In the genomic region with DNA sequence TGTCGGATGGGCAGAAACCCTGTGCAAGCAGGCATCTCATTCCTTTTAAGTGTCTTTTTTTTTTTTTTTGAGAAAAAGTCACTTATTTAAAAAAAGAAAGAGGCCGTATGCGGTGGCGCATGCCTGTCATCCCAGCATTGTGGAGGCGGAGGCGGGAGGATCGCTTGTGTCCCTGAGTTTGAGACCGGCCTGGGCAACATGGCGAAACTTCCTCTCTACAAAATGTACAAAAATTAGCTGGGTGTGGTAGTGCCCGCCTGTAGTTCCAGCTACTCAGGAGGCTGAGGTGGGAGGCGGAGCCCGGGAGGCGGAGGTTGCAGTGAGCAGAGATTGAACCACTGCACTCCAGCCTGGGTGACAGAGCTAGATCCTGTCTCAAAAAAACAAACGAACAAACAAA, we compare ENCODE assay signal across 1 cellular context.
TF ChIP-seq lines count a peak whose summit lies in the region.

No MANE protein-coding gene starts in this region.

TF ChIP-seq in H1, 55 proteins besides CTCF, POLR2A, EP300 and RAD21 (continued from another document):
- TF ChIP-seq CHD2 (IDR thresholded peaks at IDR 0.05; ENCODE audit: low read length): no peak
- no peak for TF ChIP-seq YY1 (IDR thresholded peaks at IDR 0.05; ENCODE audit: low read depth, low read length)
- TF ChIP-seq KDM1A (IDR thresholded peaks at IDR 0.05; ENCODE audit: borderline replicate concordance, low read length): no peak
- no peak for TF ChIP-seq JUN (IDR thresholded peaks at IDR 0.05; ENCODE audit: low read depth, low read length)
- no peak for TF ChIP-seq GABPA (IDR thresholded peaks at IDR 0.05; ENCODE audit: borderline replicate concordance, insufficient read depth, low read length)
- no peak for TF ChIP-seq EZH2 (IDR thresholded peaks at IDR 0.05; ENCODE audit: low read depth, low read length, severe bottlenecking)
- TF ChIP-seq KDM5A (IDR thresholded peaks at IDR 0.05; ENCODE audit: low read length): no peak
- TF ChIP-seq HDAC6 (IDR thresholded peaks at IDR 0.05; ENCODE audit: low read depth, low read length): no peak
- TF ChIP-seq SUZ12 (IDR thresholded peaks at IDR 0.05; ENCODE audit: low read length): no peak
- TF ChIP-seq BRCA1 (IDR thresholded peaks at IDR 0.05; ENCODE audit: low read depth, low read length): no peak
- no peak for TF ChIP-seq SAP30 (IDR thresholded peaks at IDR 0.05; ENCODE audit: insufficient read depth, insufficient replicate concordance, low read length)
- no peak for TF ChIP-seq BACH1 (IDR thresholded peaks at IDR 0.05; ENCODE audit: low read length)
